ENCODE assay signal across 18 cellular contexts in the genomic region with DNA sequence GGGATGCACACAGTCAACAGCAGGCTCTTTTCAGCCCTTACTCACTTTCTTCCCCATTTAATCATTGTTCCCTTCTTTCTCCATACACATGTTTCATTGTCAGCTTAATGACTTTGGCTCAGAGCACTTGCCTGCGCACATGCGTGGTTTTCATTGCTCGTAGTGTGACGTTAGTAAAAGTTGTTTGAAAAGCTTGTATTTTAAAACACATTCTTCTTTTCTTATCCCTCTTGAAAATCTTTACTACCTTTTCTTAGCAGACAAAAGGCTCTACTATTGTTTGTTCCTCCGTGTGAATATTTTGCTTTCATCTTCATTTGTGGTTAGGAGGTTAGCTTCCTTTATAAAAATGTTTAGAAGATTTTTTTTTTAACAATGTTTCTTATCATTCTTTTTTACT.
"Had no signal": no experiment of that assay in that cellular context is flagged by ENCODE, and none has a peak within 500 bp of the region (broad histone marks: within the 10 kb centered on the region; RNA-seq: fewer than 3 reads in every experiment).

No MANE protein-coding gene starts in this region.

- H3K36me3 ChIP-seq: breast epithelium, esophagus muscularis mucosa, ovary, thoracic aorta had no signal

- H3K27me3 ChIP-seq: breast epithelium, dorsolateral prefrontal cortex, esophagus muscularis mucosa, ovary had no signal

- H3K4me1 ChIP-seq: breast epithelium, esophagus muscularis mucosa, foreskin keratinocyte had no signal

- H3K9me3 Mint-ChIP-seq: activated B cell treated with CpG ODN at 0.5 μM for 24 hours; activated naive CD4-positive, alpha-beta T cell treated with anti-CD3 and anti-CD28 coated beads, Interleukin-2, amount 10 ng/mL, durations not matched to agents 7 days and 5 days; activated T-helper 17 cell treated with anti-CD3 and anti-CD28 coated beads, Interleukin-2, amount 50 U/mL, for 72 hours; nephron progenitor cell; stimulated activated naive CD8-positive, alpha-beta T cell treated with anti-CD3 and anti-CD28 coated beads, Interleukin-15, amount 100 ng/mL, for 72 hours had no signal

- H3K27ac Mint-ChIP-seq: activated B cell treated with CpG ODN at 0.5 μM for 24 hours; activated naive CD4-positive, alpha-beta T cell treated with anti-CD3 and anti-CD28 coated beads, Interleukin-2, amount 10 ng/mL, durations not matched to agents 7 days and 5 days; activated T-helper 17 cell treated with anti-CD3 and anti-CD28 coated beads, Interleukin-2, amount 50 U/mL, for 72 hours; nephron progenitor cell had no signal

- H3K4me1 Mint-ChIP-seq: activated B cell treated with CpG ODN at 0.5 μM for 24 hours had no signal

- H3K36me3 Mint-ChIP-seq: activated naive CD4-positive, alpha-beta T cell treated with anti-CD3 and anti-CD28 coated beads, Interleukin-2, amount 10 ng/mL, durations not matched to agents 7 days and 5 days had no signal

- H3K27ac ChIP-seq: breast epithelium, esophagus muscularis mucosa, foreskin keratinocyte, ovary, thoracic aorta had no signal

- ATAC-seq: activated T-helper 17 cell treated with anti-CD3 and anti-CD28 coated beads, Interleukin-2, amount 50 U/mL, for 72 hours; foreskin keratinocyte; left colon; stimulated activated naive CD8-positive, alpha-beta T cell treated with anti-CD3 and anti-CD28 coated beads, Interleukin-15, amount 100 ng/mL, for 72 hours had no signal

- DNase-seq: activated B cell treated with CpG ODN at 0.5 μM for 24 hours; activated CD4-positive, alpha-beta T cell treated with anti-CD3 and anti-CD28 coated beads, Interleukin-2, amount 50 U/mL, for 1 hour; activated naive CD4-positive, alpha-beta T cell treated with anti-CD3 and anti-CD28 coated beads, Interleukin-2, amount 10 ng/mL, durations not matched to agents 7 days and 5 days; activated T-cell treated with anti-CD3 and anti-CD28 coated beads for 4 hours; dorsolateral prefrontal cortex; foreskin keratinocyte; head of caudate nucleus; left colon; mammary epithelial cell; nephron progenitor cell; ovary; stimulated activated CD4-positive, alpha-beta T cell treated with anti-CD3 and anti-CD28 coated beads, Interleukin-4, amount 100 ng/mL, for 1 hour; stimulated activated CD8-positive, alpha-beta memory T cell treated with anti-CD3 and anti-CD28 coated beads, Interleukin-4, amount 100 ng/mL, for 48 hours; stimulated activated naive CD8-positive, alpha-beta T cell treated with anti-CD3 and anti-CD28 coated beads, Interleukin-15, amount 100 ng/mL, for 72 hours had no signal

- H3K9me3 ChIP-seq: breast epithelium, esophagus muscularis mucosa, ovary, thoracic aorta had no signal

- H3K27me3 Mint-ChIP-seq: stimulated activated naive CD8-positive, alpha-beta T cell treated with anti-CD3 and anti-CD28 coated beads, Interleukin-15, amount 100 ng/mL, for 72 hours had no signal

- H3K4me3 ChIP-seq: breast epithelium, dorsolateral prefrontal cortex, esophagus muscularis mucosa, ovary, thoracic aorta had no signal

- H3K4me3 Mint-ChIP-seq: activated B cell treated with CpG ODN at 0.5 μM for 24 hours; activated naive CD4-positive, alpha-beta T cell treated with anti-CD3 and anti-CD28 coated beads, Interleukin-2, amount 10 ng/mL, durations not matched to agents 7 days and 5 days; activated T-helper 17 cell treated with anti-CD3 and anti-CD28 coated beads, Interleukin-2, amount 50 U/mL, for 72 hours; nephron progenitor cell had no signal
